17 cellular contexts compared by ENCODE assay signal in the genomic region with DNA sequence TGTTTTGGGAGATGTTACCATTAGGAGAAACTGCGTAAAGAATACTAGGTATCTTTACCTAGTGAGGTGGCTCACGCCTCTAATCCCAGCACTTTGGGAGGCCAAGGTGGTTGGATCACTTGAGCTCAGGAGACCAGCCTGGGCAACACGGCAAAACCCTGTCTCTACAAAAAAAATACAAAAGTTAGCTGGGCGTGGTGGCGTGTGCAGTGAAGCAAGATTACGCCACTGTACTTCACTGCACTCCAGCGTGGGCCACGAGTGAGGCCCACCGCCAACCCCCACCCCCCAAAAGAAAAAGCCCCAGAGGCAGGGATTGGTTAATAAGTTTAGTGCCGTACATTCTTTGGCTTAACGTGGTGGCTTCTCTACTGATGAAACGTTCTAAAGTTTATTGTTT. TPM values are rescaled to one million over a fixed set of nuclear protein-coding genes. Genes with fewer than 3 reads are reported as not detected.
A peak's percentile ranks its signal among the peaks of the same experiment; 100 is the strongest.
DNase-seq lines count a peak whose midpoint lies in the region; ATAC-seq, FAIRE-seq and TF ChIP-seq lines count a peak whose summit lies in the region.
"Had no signal": no experiment of that assay in that cellular context is flagged by ENCODE, and none has a peak within 500 bp of the region (broad histone marks: within the 10 kb centered on the region; RNA-seq: fewer than 3 reads in every experiment).

No MANE protein-coding gene starts in this region.

- no peaks in the 10 kb centered on the region for H3K36me3 Mint-ChIP-seq in T-helper 17 cell (ENCODE audit: low read depth)
- H3K36me3 Mint-ChIP-seq: IgD-negative memory B cell had no signal

- no peak overlapping the region for H3K56ac ChIP-seq in H1 (replicated peaks; ENCODE audit: insufficient read length, low read depth, low read length)

- H3K9me3 ChIP-seq in cardiac muscle cell (ENCODE audit: low read depth) = no peaks in the 10 kb centered on the region
- no peaks in the 10 kb centered on the region for H3K9me3 ChIP-seq in heart right ventricle
- no peaks in the 10 kb centered on the region for H3K9me3 ChIP-seq in H1 (ENCODE audit: insufficient read depth in 2 of 2, low read depth in 1 of 2, low read length in 1 of 2)
- H3K9me3 ChIP-seq in mesenchymal stem cell (ENCODE audit: control insufficient read depth, low read length) = no peaks in the 10 kb centered on the region
- no peaks in the 10 kb centered on the region for H3K9me3 ChIP-seq in upper lobe of right lung
- H3K9me3 ChIP-seq in T-helper 17 cell (ENCODE audit: control insufficient read depth, low read length, poor library complexity, severe bottlenecking) = no peaks in the 10 kb centered on the region
- H3K9me3 ChIP-seq: BLaER1 had no signal

- H2BK120ac ChIP-seq in H1 (replicated peaks; ENCODE audit: low read depth, low read length) (no peak overlapping the region), mesenchymal stem cell (ENCODE audit: low read depth, low read length) (no peak overlapping the region)

- H3K23me2 ChIP-seq in H1 (ENCODE audit: low read depth, low read length) = no peaks in the 10 kb centered on the region; the same call in none of the 2 replicates

- TF ChIP-seq RAD21 in H1 (IDR thresholded peaks at IDR 0.05 in 1 of 2, conservative IDR thresholded peaks at IDR 0.05 in 1 of 2; ENCODE audit: low read depth in 2 of 2, low read length in 2 of 2) = no peak

- H3K4me3 ChIP-seq in cardiac muscle cell (no peak overlapping the region), heart right ventricle (no peak overlapping the region), H1 (ENCODE audit: extremely low read depth in 1 of 4, insufficient read depth in 2 of 4, low read depth in 3 of 4, low read length in 4 of 4) (peak overlapping the region; percentile 3 to 57 (median 14); a peak in 5 of 8 replicates), mesenchymal stem cell (ENCODE audit: insufficient read depth in 1 of 2, low read depth in 1 of 2, low read length in 2 of 2) (no peak overlapping the region), upper lobe of right lung (no peak overlapping the region)
- H3K4me3 ChIP-seq: BLaER1 had no signal

- H3K23ac ChIP-seq in H1 (ENCODE audit: insufficient read length) (no peak overlapping the region), mesenchymal stem cell (ENCODE audit: low read length in 2 of 2) (no peak overlapping the region)

- H2AK5ac ChIP-seq in H1 (ENCODE audit: low read depth, low read length) (0 out of 2 replicates have a peak overlapping the region, but pooled peaks have one; percentile 18), mesenchymal stem cell (ENCODE audit: low read length, severe bottlenecking) (no peak overlapping the region)

- H3K4me1 ChIP-seq in cardiac muscle cell (ENCODE audit: low read depth) = peaks cover 42% of the 10 kb centered on the region
- peaks cover 0 to 19% (median 0%) of the 10 kb centered on the region in 9 donors for H3K4me1 ChIP-seq in heart right ventricle
- H3K4me1 ChIP-seq in H1 (replicated peaks in 1 of 4; ENCODE audit: control insufficient read depth in 3 of 4, insufficient read depth in 4 of 4, low read length in 3 of 4) = peaks cover 50 to 70% (median 64%) of the 10 kb centered on the region in 4 experiments
- peaks cover 3% of the 10 kb centered on the region for H3K4me1 ChIP-seq in mesenchymal stem cell (ENCODE audit: control insufficient read depth, insufficient read depth, low read depth, low read length)
- no peaks in the 10 kb centered on the region for H3K4me1 ChIP-seq in upper lobe of right lung

- peaks cover 6% of the 10 kb centered on the region for H3K4me1 Mint-ChIP-seq in T-helper 17 cell

- FAIRE-seq in H1 (lab: Jason Lieb, UNC) = no peak

- no peak for TF ChIP-seq EP300 in H1 (IDR thresholded peaks at IDR 0.05; ENCODE audit: borderline replicate concordance in 1 of 2, low read depth in 2 of 2, low read length in 2 of 2)

- intact Hi-C loops in heart right ventricle (cut with DNase I) = no loop called here
- intact Hi-C loops in upper lobe of right lung (cut with DNase I) = no loop called here

- H3K27ac ChIP-seq in cardiac muscle cell (peak overlapping the region; percentile 18), heart right ventricle (no peak overlapping the region), H1 (ENCODE audit: low read depth, low read length) (no peak overlapping the region; the same call in 1 of the 2 replicates), mesenchymal stem cell (ENCODE audit: low read length, poor library complexity, severe bottlenecking) (no peak overlapping the region), upper lobe of right lung (no peak overlapping the region)
- H3K27ac ChIP-seq: BLaER1 had no signal

- H3K79me1 ChIP-seq in H1 (ENCODE audit: low read depth, low read length) = no peaks in the 10 kb centered on the region; the same call in 1 of the 2 replicates
- no peaks in the 10 kb centered on the region for H3K79me1 ChIP-seq in mesenchymal stem cell (replicated peaks; ENCODE audit: low read length, poor library complexity, severe bottlenecking)

- H4K20me1 ChIP-seq in H1 (replicated peaks in 1 of 2; ENCODE audit: control insufficient read depth in 1 of 2, insufficient read depth in 2 of 2, low read length in 2 of 2) = peaks cover 24% of the 10 kb centered on the region in 2 experiments
- H4K20me1 ChIP-seq: BLaER1 had no signal

- H3K36me3 ChIP-seq in cardiac muscle cell (no peaks in the 10 kb centered on the region), heart right ventricle (no peaks in the 10 kb centered on the region), H1 (ENCODE audit: control insufficient read depth in 2 of 4, insufficient read depth in 4 of 4, low read length in 3 of 4) (peaks cover 0 to 8% (median 0%) of the 10 kb centered on the region in 4 experiments; a peak in 1 of 8 replicates), mesenchymal stem cell (ENCODE audit: control insufficient read depth in 1 of 2, insufficient read depth in 2 of 2, low read depth in 1 of 2, low read length in 2 of 2) (no peaks in the 10 kb centered on the region), upper lobe of right lung (no peaks in the 10 kb centered on the region)
- H3K36me3 ChIP-seq: BLaER1 had no signal

- ATAC-seq in heart right ventricle (no peak), upper lobe of right lung (peak; percentile 49), T-helper 17 cell (no peak)
- ATAC-seq: Panc1 had no signal

- H2BK5ac ChIP-seq in H1 (ENCODE audit: low read depth, low read length) = peak overlapping the region; percentile 84; the same call in 1 of the 2 replicates
- H2BK5ac ChIP-seq in mesenchymal stem cell (ENCODE audit: low read depth, low read length, poor library complexity, severe bottlenecking) = no peak overlapping the region

- H3K4ac ChIP-seq in H1 (replicated peaks; ENCODE audit: insufficient read length, low read depth, low read length) = no peak overlapping the region
- no peak overlapping the region for H3K4ac ChIP-seq in mesenchymal stem cell (ENCODE audit: low read depth in 1 of 2, low read length in 2 of 2)

- H3K14ac ChIP-seq in H1 (ENCODE audit: insufficient read length) (no peak overlapping the region), mesenchymal stem cell (ENCODE audit: low read length in 2 of 2) (no peak overlapping the region)

- DNase-seq in cardiac muscle cell (ENCODE audit: low read depth in 1 of 2, low spot score in 1 of 2) (no peak), heart right ventricle (no peak), H1 (ENCODE audit: low read depth in 1 of 2, low spot score in 2 of 2) (no peak), mesenchymal stem cell (no peak), upper lobe of right lung (peak; percentile 62), T-helper 17 cell (no peak), KG1 (lab: John Stamatoyannopoulos, UW) (no peak), NCI-H2227 treated with DMSO at 0.1 percent for 48 hours (lab: John Stamatoyannopoulos, UW) (no peak)
- DNase-seq: 8988T, NCI-H1048, NCI-H146, NCI-H2081 treated with DMSO at 0.1 percent for 48 hours, NCI-H345, Right ventricle myocardium superior had no signal

- H3K27me3 ChIP-seq in cardiac muscle cell (no peaks in the 10 kb centered on the region), heart right ventricle (peaks cover 0 to 27% (median 5%) of the 10 kb centered on the region in 7 donors), H1 (replicated peaks in 1 of 4; ENCODE audit: control insufficient read depth in 3 of 4, extremely low read depth in 1 of 4, insufficient read depth in 3 of 4, low read length in 3 of 4) (no peaks in the 10 kb centered on the region), mesenchymal stem cell (ENCODE audit: control insufficient read depth in 1 of 2, insufficient read depth in 1 of 2, low read length in 2 of 2) (peaks cover 17 to 37% of the 10 kb centered on the region in 2 experiments), upper lobe of right lung (no peaks in the 10 kb centered on the region)
- H3K27me3 ChIP-seq: BLaER1 had no signal

- no peak for TF ChIP-seq POLR2A in H1 (IDR thresholded peaks at IDR 0.05; ENCODE audit: control extremely low read depth in 1 of 2, low read depth in 2 of 2, low read length in 2 of 2)

- H2BK20ac ChIP-seq in H1 (ENCODE audit: low read length) = no peak overlapping the region

- no peak overlapping the region; the same call in 1 of the 2 replicates for H3K18ac ChIP-seq in H1 (ENCODE audit: extremely low read depth, low read length)
- no peak overlapping the region for H3K18ac ChIP-seq in mesenchymal stem cell (ENCODE audit: low read depth in 1 of 2, low read length in 2 of 2)

- H2AFZ ChIP-seq in H1 (ENCODE audit: low read length) (no peak overlapping the region), mesenchymal stem cell (ENCODE audit: low read depth, low read length) (no peak overlapping the region)

- no peak overlapping the region for H3K27ac Mint-ChIP-seq in T-helper 17 cell
- H3K27ac Mint-ChIP-seq: IgD-negative memory B cell had no signal

- H2BK15ac ChIP-seq in H1 (ENCODE audit: low read length) = no peak overlapping the region
- H2BK15ac ChIP-seq in mesenchymal stem cell (ENCODE audit: low read depth, poor library complexity, severe bottlenecking) = no peak overlapping the region

- TF ChIP-seq CTCF in cardiac muscle cell (IDR thresholded peaks at IDR 0.05; ENCODE audit: low read depth, low read length) (no peak), heart right ventricle (IDR thresholded peaks at IDR 0.05) (no peak), H1 (IDR thresholded peaks at IDR 0.05; ENCODE audit: control extremely low read depth in 1 of 3, insufficient read depth in 1 of 3, low read depth in 1 of 3, low read length in 3 of 3) (no peak), upper lobe of right lung (IDR thresholded peaks at IDR 0.05) (no peak)

- CTCF ChIA-PET in H1 (lab: Charles Lee; ENCODE audit: partially characterized antibody) = interaction anchor here (0.6 to 3.2 kb wide), 5 partner anchors 11 to 93 kb away, joined by 3 to 16 read pairs (median 3); no protein-coding TSS in a partner anchor

- peaks cover 11% of the 10 kb centered on the region for H3K27me3 Mint-ChIP-seq in T-helper 17 cell
- H3K27me3 Mint-ChIP-seq: IgD-negative memory B cell had no signal

- no peak overlapping the region for H4K8ac ChIP-seq in H1 (ENCODE audit: extremely low read depth, insufficient read depth, low read length)
- no peak overlapping the region for H4K8ac ChIP-seq in mesenchymal stem cell (ENCODE audit: low read length)

- H2BK12ac ChIP-seq in H1 (ENCODE audit: low read depth, low read length) (peak overlapping the region; percentile 39; the same call in 1 of the 2 replicates), mesenchymal stem cell (ENCODE audit: low read length in 2 of 2) (no peak overlapping the region)

- H3K9ac ChIP-seq in H1 (replicated peaks in 1 of 4; ENCODE audit: extremely low read depth in 1 of 4, low read depth in 3 of 4, low read length in 3 of 4) (no peak overlapping the region; a peak in 1 of 7 replicates), mesenchymal stem cell (ENCODE audit: low read length) (no peak overlapping the region)
- H3K9ac ChIP-seq: BLaER1 had no signal

- POLR2A ChIA-PET in H1 (lab: Charles Lee; ENCODE audit: partially characterized antibody) = interaction anchor here (1.9 to 17.0 kb wide), 8 partner anchors 9 to 60 kb away, joined by 10 to 303 read pairs (median 94); a partner anchor contains a TSS

- H3K4me3 Mint-ChIP-seq in T-helper 17 cell = no peak overlapping the region

- H3K79me2 ChIP-seq in H1 (ENCODE audit: control insufficient read depth in 1 of 2, insufficient read depth in 2 of 2, low read length in 2 of 2) = peaks cover 71 to 98% of the 10 kb centered on the region in 2 experiments

- peak overlapping the region; percentile 59 for H4K5ac ChIP-seq in H1 (ENCODE audit: insufficient read length, low read depth, low read length)

- 72 to 73% methylated on average over 12 of the region's 12 CpGs for WGBS in heart right ventricle, 2 donors
- WGBS in H1 (ENCODE audit: extremely low coverage in 1 of 2, insufficient coverage in 1 of 2, insufficient read length in 1 of 2, insufficient replicate concordance in 2 of 2, low coverage in 1 of 2, low lambda C conversion rate in 2 of 2, missing lambda C conversion rate in 1 of 2), 2 experiments = 66% methylated on average over 11 of the region's 12 CpGs; no CpG with 5 or more reads in 1 of the 2 experiments
- WGBS in mesenchymal stem cell = 92% methylated on average over 3 of the region's 12 CpGs

- H4K91ac ChIP-seq in H1 (replicated peaks; ENCODE audit: insufficient read length, low read length) = no peak overlapping the region
- no peak overlapping the region for H4K91ac ChIP-seq in mesenchymal stem cell (ENCODE audit: low read length)

- H3K4me2 ChIP-seq in H1 (ENCODE audit: insufficient read depth in 1 of 2, low read depth in 2 of 2, low read length in 2 of 2) (peak overlapping the region; percentile 27 to 93), mesenchymal stem cell (ENCODE audit: low read length, poor library complexity, severe bottlenecking) (peak overlapping the region; percentile 16)

RNA-seq across cellular contexts. Expression of a gene that starts 23.5 kb away (rescaled TPM):
- total RNA-seq in cardiac muscle cell (13.9 and 21.8 TPM in 2 replicates), heart right ventricle (under 1 TPM in 1 of 10 donors, not detected in 9; 0.07 TPM), upper lobe of right lung (2.2 TPM), T-helper 17 cell (under 1 TPM in 1 of 2 donors, not detected in 1; 0.03 TPM)
- polyA plus RNA-seq in cardiac muscle cell (3.3 and 6.8 TPM in 2 replicates), heart right ventricle (not detected), H1 (2011; rRNA removed) (53.7 and 69.5 TPM in 2 replicates)
- total RNA-seq in H1 (2021; fragmentation: NEBNext Ultra II Directional; extraction: Animal tissue kit (Norgen Biotek cat#: 25700)) = 293 and 296 TPM in 2 replicates
- 68.9 TPM for polyA plus RNA-seq in H1 (2011; cell fraction: cytosol; rRNA removed)
- 102 TPM for polyA plus RNA-seq in H1 (2011; cell fraction: nucleus; rRNA removed)
- 85.2 to 149 TPM (median 103 TPM) in 4 replicates for polyA plus RNA-seq in H1 (2012, experiment 1 of 2)
- 12.6 TPM for polyA plus RNA-seq in H1 (2012, experiment 2 of 2)
- 97.8 TPM for polyA plus RNA-seq in H1 (2013, experiment 1 of 2)
- 89.4 TPM for polyA plus RNA-seq in H1 (2013, experiment 2 of 2)
- 269 and 275 TPM in 2 replicates for polyA minus RNA-seq in H1 (2011; rRNA and poly(A)+ RNA removed)
- polyA minus RNA-seq in H1 (2011; cell fraction: cytosol; rRNA and poly(A)+ RNA removed) = 280 TPM
- polyA minus RNA-seq in H1 (2011; cell fraction: nucleus; rRNA and poly(A)+ RNA removed) = 319 TPM
- not detected for polyA plus RNA-seq in mesenchymal stem cell (2013, experiment 1 of 2)
- not detected for polyA plus RNA-seq in mesenchymal stem cell (2013, experiment 2 of 2)
- total RNA-seq: Right ventricle myocardium superior had no signal
- polyA plus RNA-seq: IgD-negative memory B cell had no signal

Comparison
In these comparisons a context has a peak if more than half of its experiments do, and no peak if none do; other contexts are left out.
1. H3K4me3 ChIP-seq: peak in H1 (4 of 4); none in cardiac muscle cell (single experiment), heart right ventricle (0 of 10), mesenchymal stem cell (0 of 2) and upper lobe of right lung (single experiment).
2. RNA of a gene that starts 23.5 kb away (total RNA-seq): 293 to 296 TPM in H1; 13.9 to 21.8 TPM in cardiac muscle cell, 2.2 TPM in upper lobe of right lung (single experiment), 0.03 TPM in T-helper 17 cell and 0.07 TPM in heart right ventricle; every median in the first group is over 10 times any median in the second.